Comparison of ENCODE assay signal across 8 cellular contexts in genomic region chr17:60421273-60422161, GRCh38. TPM values are rescaled to one million over a fixed set of nuclear protein-coding genes. Genes with fewer than 3 reads are reported as not detected.
DNase-seq lines count a peak whose midpoint lies in the region; ATAC-seq, FAIRE-seq and TF ChIP-seq lines count a peak whose summit lies in the region.

No MANE protein-coding gene starts in this region.

- H3K9me3 ChIP-seq in WERI-Rb-1 (ENCODE audit: severe bottlenecking) (peaks cover 2% of the 10 kb centered on the region), breast epithelium (no peaks in the 10 kb centered on the region), small intestine (ENCODE audit: control insufficient read depth, low read depth) (no peaks in the 10 kb centered on the region)

- H3K27me3 ChIP-seq in WERI-Rb-1 (ENCODE audit: insufficient read depth, low read depth, severe bottlenecking) (no peaks in the 10 kb centered on the region), breast epithelium (no peaks in the 10 kb centered on the region), small intestine (ENCODE audit: control insufficient read depth in 2 of 2, insufficient read depth in 2 of 2, low read length in 2 of 2) (no peaks in the 10 kb centered on the region)

- no peaks in the 10 kb centered on the region for H3K36me3 ChIP-seq in WERI-Rb-1
- H3K36me3 ChIP-seq in breast epithelium: no peaks in the 10 kb centered on the region
- H3K36me3 ChIP-seq in small intestine (ENCODE audit: control insufficient read depth in 2 of 2, insufficient read depth in 2 of 2, low read length in 2 of 2): no peaks in the 10 kb centered on the region

- DNase-seq in DMS53 treated with DMSO at 0.1 percent for 48 hours (lab: John Stamatoyannopoulos, UW; ENCODE audit: unreplicated experiment) (peak; percentile 40), KG1 (lab: John Stamatoyannopoulos, UW) (peak; percentile 52), WERI-Rb-1 (peak; percentile 65), breast epithelium (ENCODE audit: low spot score in 2 of 2) (peak; percentile 22 to 68), iPS-NIHi7 (ENCODE audit: extremely low spot score) (peak; percentile 92), small intestine (peak; percentile 53), NCI-H1048 (lab: John Stamatoyannopoulos, UW) (no peak)

- H3K4me1 ChIP-seq in breast epithelium (no peaks in the 10 kb centered on the region), small intestine (ENCODE audit: control insufficient read depth in 2 of 2, insufficient read depth in 1 of 2, low read depth in 1 of 2, low read length in 1 of 2) (no peaks in the 10 kb centered on the region)

- H3K4me3 ChIP-seq in WERI-Rb-1 (ENCODE audit: low read depth, low read length): peak overlapping the region; percentile 39
- peak overlapping the region; percentile 44 to 72 (median 56) for H3K4me3 ChIP-seq in breast epithelium
- H3K4me3 ChIP-seq in small intestine (ENCODE audit: low read depth in 1 of 2, low read length in 2 of 2): peak overlapping the region; percentile 19 to 45

- H3K27ac ChIP-seq in WERI-Rb-1 (0 out of 2 replicates have a peak overlapping the region, but pooled peaks have one; percentile 20), breast epithelium (peak overlapping the region; percentile 57 to 71), small intestine (ENCODE audit: low read depth in 1 of 2, low read length in 1 of 2) (no peak overlapping the region)

- WGBS in small intestine, 3 donors: 1 to 5% (median 2%) methylated on average over 47 to 66 of the region's 66 CpGs

- TF ChIP-seq CTCF in WERI-Rb-1 (IDR thresholded peaks at IDR 0.05; ENCODE audit: low read depth, low read length): peak; percentile 65
- peak; percentile 75 to 89 (median 85) for TF ChIP-seq CTCF in breast epithelium (IDR thresholded peaks at IDR 0.05)

- intact Hi-C loops in breast epithelium (cut with DNase I; ENCODE audit: low total_unique reads): no loop called here

- no peak for TF ChIP-seq POLR2A in breast epithelium (IDR thresholded peaks at IDR 0.05)

- ATAC-seq in GM21528 (IDR thresholded peaks at IDR 0.05; ENCODE audit: low FRiP score, unreplicated experiment): peak; percentile 89

- FAIRE-seq in small intestine (lab: Jason Lieb, UNC): no peak

RNA-seq across cellular contexts. Expression of gene CHCT1, which starts 0.8 kb away (rescaled TPM):
- total RNA-seq in breast epithelium: under 1 TPM in 1 of 3 donors, not detected in 2; 0.32 TPM
- polyA plus RNA-seq in small intestine: under 1 TPM in 1 of 3 donors, not detected in 2; 0.10 TPM

RNA-seq across cellular contexts. Expression of gene USP32, which starts 29.6 kb away (rescaled TPM):
- 10 to 100 TPM; 66.2 to 95.1 (median 69.1) TPM for total RNA-seq in breast epithelium
- 10 to 100 TPM; 10.3 to 18.6 (median 11.7) TPM for polyA plus RNA-seq in small intestine

Comparison
In these comparisons a context has a peak if more than half of its experiments do, and no peak if none do; other contexts are left out.
1. H3K27ac ChIP-seq: peak in WERI-Rb-1 (single experiment) and breast epithelium (2 of 2); none in small intestine (0 of 2).
2. Peak in every context shown above with its lines, with median percentiles within 50 percentile points of each other: H3K4me3 ChIP-seq.